In genomic region chr19:14728595-14728994, GRCh38 we compare ENCODE assay signal across 2 cellular contexts.
TF ChIP-seq lines count a peak whose summit lies in the region.

No MANE protein-coding gene starts in this region.

TF ChIP-seq in HEK293, 187 proteins besides CTCF, POLR2A, EP300 and RAD21:
- TF ChIP-seq IKZF3 (tag by site-specific recombination; IDR thresholded peaks at IDR 0.05) (no peak), SETDB1 (IDR thresholded peaks at IDR 0.05; ENCODE audit: insufficient read length, low read length) (peak; percentile 77)
TF ChIP-seq in HEK293: peak in this region for 1.

TF ChIP-seq in K562, 482 proteins besides CTCF, POLR2A, EP300 and RAD21:
- TF ChIP-seq, protein P1, sequence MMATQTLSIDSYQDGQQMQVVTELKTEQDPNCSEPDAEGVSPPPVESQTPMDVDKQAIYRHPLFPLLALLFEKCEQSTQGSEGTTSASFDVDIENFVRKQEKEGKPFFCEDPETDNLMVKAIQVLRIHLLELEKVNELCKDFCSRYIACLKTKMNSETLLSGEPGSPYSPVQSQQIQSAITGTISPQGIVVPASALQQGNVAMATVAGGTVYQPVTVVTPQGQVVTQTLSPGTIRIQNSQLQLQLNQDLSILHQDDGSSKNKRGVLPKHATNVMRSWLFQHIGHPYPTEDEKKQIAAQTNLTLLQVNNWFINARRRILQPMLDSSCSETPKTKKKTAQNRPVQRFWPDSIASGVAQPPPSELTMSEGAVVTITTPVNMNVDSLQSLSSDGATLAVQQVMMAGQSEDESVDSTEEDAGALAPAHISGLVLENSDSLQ (IDR thresholded peaks at IDR 0.05): peak; percentile 38; the same call in 1 of the 2 replicates
- no peak for TF ChIP-seq MTA3 (IDR thresholded peaks at IDR 0.05; ENCODE audit: borderline replicate concordance)
- TF ChIP-seq, protein P2, sequence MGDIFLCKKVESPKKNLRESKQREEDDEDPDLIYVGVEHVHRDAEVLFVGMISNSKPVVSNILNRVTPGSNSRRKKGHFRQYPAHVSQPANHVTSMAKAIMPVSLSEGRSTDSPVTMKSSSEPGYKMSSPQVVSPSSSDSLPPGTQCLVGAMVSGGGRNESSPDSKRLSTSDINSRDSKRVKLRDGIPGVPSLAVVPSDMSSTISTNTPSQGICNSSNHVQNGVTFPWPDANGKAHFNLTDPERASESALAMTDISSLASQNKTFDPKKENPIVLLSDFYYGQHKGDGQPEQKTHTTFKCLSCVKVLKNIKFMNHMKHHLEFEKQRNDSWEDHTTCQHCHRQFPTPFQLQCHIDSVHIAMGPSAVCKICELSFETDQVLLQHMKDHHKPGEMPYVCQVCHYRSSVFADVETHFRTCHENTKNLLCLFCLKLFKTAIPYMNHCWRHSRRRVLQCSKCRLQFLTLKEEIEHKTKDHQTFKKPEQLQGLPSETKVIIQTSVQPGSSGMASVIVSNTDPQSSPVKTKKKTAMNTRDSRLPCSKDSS (IDR thresholded peaks at IDR 0.05; ENCODE audit: low read depth, partially characterized antibody): peak; percentile 83
- no peak for TF ChIP-seq E4F1 (CRISPR knock-in tag; IDR thresholded peaks at IDR 0.05; ENCODE audit: borderline replicate concordance)
- TF ChIP-seq MED1 (CRISPR knock-in tag; IDR thresholded peaks at IDR 0.05; ENCODE audit: borderline replicate concordance): no peak
- TF ChIP-seq TRIM24 (IDR thresholded peaks at IDR 0.05): 0 out of 4 replicates have a peak, but pooled peaks of 1 of the 2 experiments have one; percentile 16
- no peak for TF ChIP-seq ZNF444 (CRISPR knock-in tag; IDR thresholded peaks at IDR 0.05)
- TF ChIP-seq IRF9 (tag; IDR thresholded peaks at IDR 0.05): no peak
- peak; percentile 77 for TF ChIP-seq CBX5 (IDR thresholded peaks at IDR 0.05; ENCODE audit: borderline replicate concordance, low read depth)
- peak; percentile 89 for TF ChIP-seq ZNF561 (CRISPR knock-in tag; conservative IDR thresholded peaks at IDR 0.05)
- peak; percentile 92 for TF ChIP-seq TRIM28 (IDR thresholded peaks at IDR 0.05)
- TF ChIP-seq CBX3 (IDR thresholded peaks at IDR 0.05; ENCODE audit: borderline replicate concordance in 1 of 2, low read length in 2 of 2): peak in 1 of 2 experiments; percentile 96; a peak in 2 of 3 replicates
